In the genomic region with DNA sequence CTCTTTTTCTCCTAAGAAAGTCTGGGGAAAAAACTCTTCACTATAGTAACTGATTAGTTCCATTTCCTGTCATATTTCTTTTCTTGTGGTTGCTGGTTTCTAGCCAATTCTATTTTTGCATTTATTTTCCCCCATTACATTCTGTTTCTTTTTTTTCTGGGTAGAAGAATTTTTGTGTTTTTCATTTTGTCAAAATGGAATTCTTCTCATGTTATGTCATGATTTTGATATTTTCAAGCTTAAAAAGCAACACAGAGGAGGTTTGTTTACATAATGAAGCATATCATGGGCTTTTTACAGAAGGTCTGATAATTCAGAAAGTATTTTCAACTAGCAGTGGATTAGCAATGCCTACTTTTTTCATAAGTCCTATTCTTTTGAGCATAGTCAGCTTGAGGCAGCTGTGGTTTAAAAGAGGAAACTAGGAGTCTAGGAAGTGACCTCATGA, we compare ENCODE assay signal across 8 cellular contexts.
A peak's percentile ranks its signal among the peaks of the same experiment; 100 is the strongest.
DNase-seq lines count a peak whose midpoint lies in the region; ATAC-seq, FAIRE-seq and TF ChIP-seq lines count a peak whose summit lies in the region.

No MANE protein-coding gene starts in this region.

- H3K36me3 Mint-ChIP-seq in activated CD4-positive, alpha-beta T cell treated with anti-CD3 and anti-CD28 coated beads, Interleukin-2, amount 10 ng/mL, durations not matched to agents 7 days and 5 days (ENCODE audit: low read depth) = no peaks in the 10 kb centered on the region

- no peak for TF ChIP-seq POLR2A in GM12891 (IDR thresholded peaks at IDR 0.05; ENCODE audit: low read depth, low read length)

- CTCF ChIA-PET in activated CD4-positive, alpha-beta T cell treated with anti-CD3 and anti-CD28 coated beads, Interleukin-2, amount 10 ng/mL, durations not matched to agents 7 days and 5 days (lab: Charles Lee) = no interaction called here

- H3K9me3 Mint-ChIP-seq in activated CD4-positive, alpha-beta T cell treated with anti-CD3 and anti-CD28 coated beads, Interleukin-2, amount 10 ng/mL, durations not matched to agents 7 days and 5 days = no peaks in the 10 kb centered on the region

- no peak for DNase-seq in activated CD4-positive, alpha-beta T cell treated with anti-CD3 and anti-CD28 coated beads, Interleukin-2, amount 10 ng/mL, durations not matched to agents 7 days and 5 days
- no peak for DNase-seq in activated CD4-positive, alpha-beta T cell treated with anti-CD3 and anti-CD28 coated beads for 4 hours
- peak; percentile 62 for DNase-seq in RCC 7860 (ENCODE audit: low spot score)
- DNase-seq in glomerular endothelial cell (ENCODE audit: extremely low read depth, low read depth, low spot score) = peak; percentile 75
- DNase-seq in tibial artery = no peak
- no peak for DNase-seq in KG1 (lab: John Stamatoyannopoulos, UW)
- no peak for DNase-seq in GM12891 (ENCODE audit: insufficient read length, low spot score)

- H3K27me3 ChIP-seq in tibial artery = no peaks in the 10 kb centered on the region

- H3K4me1 ChIP-seq in tibial artery = peaks cover 0 to 50% (median 6%) of the 10 kb centered on the region in 4 donors

- no peaks in the 10 kb centered on the region for H3K9me3 ChIP-seq in tibial artery

- H3K27ac Mint-ChIP-seq in activated CD4-positive, alpha-beta T cell treated with anti-CD3 and anti-CD28 coated beads, Interleukin-2, amount 10 ng/mL, durations not matched to agents 7 days and 5 days = no peak overlapping the region

- H3K27me3 Mint-ChIP-seq in activated CD4-positive, alpha-beta T cell treated with anti-CD3 and anti-CD28 coated beads, Interleukin-2, amount 10 ng/mL, durations not matched to agents 7 days and 5 days = no peaks in the 10 kb centered on the region

- no peaks in the 10 kb centered on the region for H3K36me3 ChIP-seq in tibial artery

- peak overlapping the region; percentile 14 to 26 for H3K4me3 ChIP-seq in tibial artery

- peaks cover 19% of the 10 kb centered on the region for H3K4me1 Mint-ChIP-seq in activated CD4-positive, alpha-beta T cell treated with anti-CD3 and anti-CD28 coated beads, Interleukin-2, amount 10 ng/mL, durations not matched to agents 7 days and 5 days

- intact Hi-C loops in tibial artery (cut with DNase I; ENCODE audit: low total_unique reads) = no loop called here

- POLR2A ChIA-PET in activated CD4-positive, alpha-beta T cell treated with anti-CD3 and anti-CD28 coated beads, Interleukin-2, amount 10 ng/mL, durations not matched to agents 7 days and 5 days (lab: Charles Lee) = no interaction called here

- FAIRE-seq in RCC 7860 (lab: Jason Lieb, UNC) (peak; percentile 90), GM12891 (lab: Jason Lieb, UNC) (no peak)

- H3K27ac ChIP-seq in tibial artery = peak overlapping the region; percentile 61 to 63

- peak overlapping the region; percentile 37 for H3K4me3 Mint-ChIP-seq in activated CD4-positive, alpha-beta T cell treated with anti-CD3 and anti-CD28 coated beads, Interleukin-2, amount 10 ng/mL, durations not matched to agents 7 days and 5 days

- ATAC-seq in HG03095 (IDR thresholded peaks at IDR 0.05; ENCODE audit: unreplicated experiment) = no peak

- TF ChIP-seq CTCF in tibial artery (IDR thresholded peaks at IDR 0.05) = no peak

TF ChIP-seq in GM12891, 5 proteins besides CTCF, POLR2A, EP300 and RAD21:
- TF ChIP-seq POU2F2 (IDR thresholded peaks at IDR 0.05; ENCODE audit: low read depth, low read length) (no peak), POLR2AphosphoS5 (IDR thresholded peaks at IDR 0.05; ENCODE audit: low read depth, low read length) (no peak), SPI1 (IDR thresholded peaks at IDR 0.05; ENCODE audit: low read depth, low read length) (no peak), TAF1 (IDR thresholded peaks at IDR 0.05; ENCODE audit: low read depth, low read length) (no peak), PAX5 (IDR thresholded peaks at IDR 0.05; ENCODE audit: insufficient read depth, low read length, severe bottlenecking) (no peak)

Comparison
In these comparisons a context has a peak if more than half of its experiments do, and no peak if none do; other contexts are left out.
1. DNase-seq: peak in RCC 7860 (single experiment) and glomerular endothelial cell (single experiment); none in activated CD4-positive, alpha-beta T cell treated with anti-CD3 and anti-CD28 coated beads, Interleukin-2, amount 10 ng/mL, durations not matched to agents 7 days and 5 days (single experiment), activated CD4-positive, alpha-beta T cell treated with anti-CD3 and anti-CD28 coated beads for 4 hours (0 of 2), tibial artery (0 of 2), KG1 (single experiment) and GM12891 (single experiment).